Comparison of ENCODE assay signal across 31 cellular contexts in genomic region chr22:27306771-27307170, GRCh38.
"Had no signal": no experiment of that assay in that cellular context is flagged by ENCODE, and none has a peak within 500 bp of the region (broad histone marks: within the 10 kb centered on the region; RNA-seq: fewer than 3 reads in every experiment).

No MANE protein-coding gene starts in this region.

- H3K27ac Mint-ChIP-seq: activated CD4-positive, alpha-beta memory T cell treated with anti-CD3 and anti-CD28 coated beads, Interleukin-2, amount 10 ng/mL, durations not matched to agents 7 days and 5 days; activated CD8-positive, alpha-beta memory T cell treated with anti-CD3 and anti-CD28 coated beads, Interleukin-2, amount 10 ng/mL, durations not matched to agents 7 days and 5 days; activated naive CD4-positive, alpha-beta T cell treated with anti-CD3 and anti-CD28 coated beads, Interleukin-2, amount 10 ng/mL, durations not matched to agents 7 days and 5 days; activated naive CD8-positive, alpha-beta T cell; activated naive CD8-positive, alpha-beta T cell treated with anti-CD3 and anti-CD28 coated beads, Interleukin-2, amount 50 U/mL, for 24 hours had no signal

- H3K4me1 Mint-ChIP-seq: activated CD4-positive, alpha-beta memory T cell treated with anti-CD3 and anti-CD28 coated beads, Interleukin-2, amount 10 ng/mL, durations not matched to agents 7 days and 5 days; activated naive CD8-positive, alpha-beta T cell treated with anti-CD3 and anti-CD28 coated beads, Interleukin-2, amount 50 U/mL, for 24 hours had no signal

- H3K27me3 Mint-ChIP-seq: activated CD4-positive, alpha-beta memory T cell treated with anti-CD3 and anti-CD28 coated beads, Interleukin-2, amount 10 ng/mL, durations not matched to agents 7 days and 5 days; activated CD8-positive, alpha-beta memory T cell treated with anti-CD3 and anti-CD28 coated beads, Interleukin-2, amount 10 ng/mL, durations not matched to agents 7 days and 5 days; activated naive CD4-positive, alpha-beta T cell treated with anti-CD3 and anti-CD28 coated beads, Interleukin-2, amount 10 ng/mL, durations not matched to agents 7 days and 5 days had no signal

- H3K4me3 Mint-ChIP-seq: activated CD4-positive, alpha-beta memory T cell treated with anti-CD3 and anti-CD28 coated beads, Interleukin-2, amount 10 ng/mL, durations not matched to agents 7 days and 5 days; activated CD8-positive, alpha-beta memory T cell treated with anti-CD3 and anti-CD28 coated beads, Interleukin-2, amount 10 ng/mL, durations not matched to agents 7 days and 5 days; activated naive CD4-positive, alpha-beta T cell treated with anti-CD3 and anti-CD28 coated beads, Interleukin-2, amount 10 ng/mL, durations not matched to agents 7 days and 5 days; activated naive CD8-positive, alpha-beta T cell; activated naive CD8-positive, alpha-beta T cell treated with anti-CD3 and anti-CD28 coated beads, Interleukin-2, amount 50 U/mL, for 24 hours had no signal

- H3K4me3 ChIP-seq: PC-9, SK-N-MC had no signal

- H3K27me3 ChIP-seq: brain microvascular endothelial cell had no signal

- H3K27ac ChIP-seq: brain microvascular endothelial cell, PC-9, RWPE1, SK-N-MC, WERI-Rb-1 had no signal

- ATAC-seq: activated CD8-positive, alpha-beta memory T cell treated with anti-CD3 and anti-CD28 coated beads, Interleukin-2, amount 10 ng/mL, durations not matched to agents 7 days and 5 days; activated naive CD8-positive, alpha-beta T cell treated with anti-CD3 and anti-CD28 coated beads, Interleukin-2, amount 50 U/mL, for 24 hours; Right ventricle myocardium inferior had no signal

- H3K36me3 ChIP-seq: brain microvascular endothelial cell, WERI-Rb-1 had no signal

- H3K36me3 Mint-ChIP-seq: activated CD8-positive, alpha-beta memory T cell treated with anti-CD3 and anti-CD28 coated beads, Interleukin-2, amount 10 ng/mL, durations not matched to agents 7 days and 5 days; activated naive CD4-positive, alpha-beta T cell treated with anti-CD3 and anti-CD28 coated beads, Interleukin-2, amount 10 ng/mL, durations not matched to agents 7 days and 5 days; activated naive CD8-positive, alpha-beta T cell had no signal

- DNase-seq: activated CD4-positive, alpha-beta memory T cell treated with anti-CD3 and anti-CD28 coated beads, Interleukin-2, amount 10 ng/mL, durations not matched to agents 7 days and 5 days; activated CD4-positive, alpha-beta T cell treated with anti-CD3 and anti-CD28 coated beads for 1 hour; activated CD4-positive, alpha-beta T cell treated with anti-CD3 and anti-CD28 coated beads for 48 hours; activated CD4-positive, CD25-positive, alpha-beta regulatory T cell; activated CD8-positive, alpha-beta memory T cell treated with anti-CD3 and anti-CD28 coated beads for 24 hours; activated CD8-positive, alpha-beta memory T cell treated with anti-CD3 and anti-CD28 coated beads, Interleukin-2, amount 10 ng/mL, durations not matched to agents 7 days and 5 days; activated CD8-positive, alpha-beta memory T cell treated with anti-CD3 and anti-CD28 coated beads, Interleukin-2, amount 50 U/mL, for 48 hours; activated effector memory CD4-positive, alpha-beta T cell treated with Interleukin-2 at 50 U/mL for 16 hours; activated naive CD4-positive, alpha-beta T cell treated with anti-CD3 and anti-CD28 coated beads, Interleukin-2, amount 10 ng/mL, durations not matched to agents 7 days and 5 days; activated naive CD8-positive, alpha-beta T cell treated with anti-CD3 and anti-CD28 coated beads, Interleukin-2, amount 50 U/mL, for 24 hours; activated T-cell treated with anti-CD3 and anti-CD28 coated beads, Interleukin-2, amount 50 U/mL, for 48 hours; anterior cingulate cortex; brain microvascular endothelial cell; central memory CD4-positive, alpha-beta T cell; KBM-7; NCI-H1105; NCI-H1417 treated with DMSO at 0.1 percent for 48 hours; NCI-H187 treated with DMSO at 0.1 percent for 48 hours; NCI-H2081; NCI-H2171 treated with DMSO at 0.1 percent for 48 hours; NCI-H226; NCI-H526; NCI-H748 treated with DMSO at 0.1 percent for 48 hours; NK-92 treated with Interleukin-12 subunit alpha and Interleukin-12 subunit beta, amount 100 ng/mL, for 24 hours; T1000; WERI-Rb-1 had no signal
